1 cellular context compared by ENCODE assay signal in the genomic region with DNA sequence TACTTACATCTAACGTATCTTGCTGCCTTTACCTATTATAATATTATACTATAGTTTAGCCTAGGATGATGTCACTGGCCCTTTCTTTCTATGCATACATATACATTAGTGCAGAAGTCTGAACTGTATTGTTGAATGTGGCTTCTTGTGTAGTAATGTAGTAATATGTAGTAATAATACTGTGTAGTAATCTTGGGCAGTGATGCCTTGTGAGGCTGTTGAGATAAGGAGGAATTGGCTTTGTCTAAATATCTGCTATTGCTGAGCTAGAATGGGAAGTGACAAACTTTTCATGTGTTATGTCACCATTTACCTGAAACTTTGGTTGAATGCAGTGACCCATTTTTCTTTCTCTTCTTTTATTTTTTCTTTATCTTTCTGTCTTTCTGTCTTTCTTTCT.
TF ChIP-seq lines count a peak whose summit lies in the region.

No MANE protein-coding gene starts in this region.

TF ChIP-seq in GM12891, 5 proteins besides CTCF, POLR2A, EP300 and RAD21:
- TF ChIP-seq TAF1 (IDR thresholded peaks at IDR 0.05; ENCODE audit: low read depth, low read length) (no peak), SPI1 (IDR thresholded peaks at IDR 0.05; ENCODE audit: low read depth, low read length) (peak; percentile 21; the same call in 1 of the 2 replicates)
